ENCODE assay signal across 17 cellular contexts in the genomic region with DNA sequence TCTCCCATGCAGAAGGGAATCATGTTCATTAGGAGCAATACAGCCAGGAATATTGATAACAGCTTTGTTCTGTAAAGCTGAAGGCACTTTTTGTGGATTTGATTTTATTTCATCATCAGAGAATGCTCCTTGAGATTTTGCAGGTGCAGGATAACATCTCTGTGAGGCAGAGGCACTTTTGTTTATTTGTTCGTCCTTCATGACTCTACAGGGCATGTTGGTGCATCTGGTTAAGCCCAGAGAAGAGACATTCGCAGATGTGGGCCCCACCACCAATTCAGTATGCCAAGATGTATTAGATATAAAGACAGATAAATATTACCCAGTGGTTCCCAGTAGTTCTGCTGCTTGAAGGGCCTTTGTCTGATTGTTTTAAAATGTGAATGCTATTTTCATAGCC.
"Had no signal": no experiment of that assay in that cellular context is flagged by ENCODE, and none has a peak within 500 bp of the region (broad histone marks: within the 10 kb centered on the region; RNA-seq: fewer than 3 reads in every experiment).

No MANE protein-coding gene starts in this region.

- H3K4me3 ChIP-seq: gastrocnemius medialis, lower lobe of right lung, ovary, right lobe of liver, testis, upper lobe of left lung had no signal

- H3K9me3 ChIP-seq: gastrocnemius medialis, lower lobe of right lung, ovary, right lobe of liver, testis, upper lobe of left lung had no signal

- H3K4me1 ChIP-seq: gastrocnemius medialis, lower lobe of right lung, right lobe of liver, testis, upper lobe of left lung had no signal

- DNase-seq: activated CD4-positive, alpha-beta T cell treated with anti-CD3 and anti-CD28 coated beads, Interleukin-2, amount 10 ng/mL, durations not matched to agents 24 days and 14 days; activated CD8-positive, alpha-beta T cell treated with anti-CD3 and anti-CD28 coated beads, Interleukin-2, amount 10 ng/mL, durations not matched to agents 7 days and 5 days; activated naive CD4-positive, alpha-beta T cell treated with Interleukin-2 at 50 U/mL for 16 hours; activated naive CD8-positive, alpha-beta T cell treated with anti-CD3 and anti-CD28 coated beads, Interleukin-2, amount 10 ng/mL, durations not matched to agents 7 days and 5 days; activated T-cell treated with anti-CD3 and anti-CD28 coated beads, Interleukin-2, amount 50 U/mL, for 24 hours; cortex of kidney; erythroblast; gastrocnemius medialis; head of caudate nucleus; lower lobe of right lung; natural killer cell; ovary; right lobe of liver; small intestine; stimulated activated CD4-positive, alpha-beta T cell treated with anti-CD3 and anti-CD28 coated beads, Interleukin-4, amount 100 ng/mL, for 1 hour; testis; upper lobe of left lung had no signal

- H3K36me3 ChIP-seq: gastrocnemius medialis, lower lobe of right lung, ovary, right lobe of liver, upper lobe of left lung had no signal

- H3K27ac ChIP-seq: gastrocnemius medialis, lower lobe of right lung, ovary, right lobe of liver, testis, upper lobe of left lung had no signal

- H3K27me3 ChIP-seq: gastrocnemius medialis, ovary, right lobe of liver, testis, upper lobe of left lung had no signal
